31 cellular contexts compared by ENCODE assay signal in the genomic region with DNA sequence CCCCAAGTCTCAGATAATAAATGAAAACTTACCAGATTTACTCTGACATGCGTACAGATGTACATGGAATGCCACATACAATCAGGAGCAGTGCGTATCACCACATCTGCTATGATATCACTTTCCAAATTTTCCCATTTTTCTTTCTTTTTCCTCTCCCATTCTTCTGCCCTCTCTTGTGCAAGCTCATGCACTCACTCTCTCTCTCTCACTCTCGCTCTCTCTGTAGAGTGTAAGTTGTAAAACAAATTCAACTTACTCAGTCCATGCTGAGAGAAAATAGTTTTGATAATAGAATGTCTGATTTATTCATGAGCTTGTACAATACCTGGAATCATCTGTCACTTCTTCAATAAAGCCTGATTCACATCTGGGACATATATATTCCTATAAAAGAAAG.
"Had no signal": no experiment of that assay in that cellular context is flagged by ENCODE, and none has a peak within 500 bp of the region (broad histone marks: within the 10 kb centered on the region; RNA-seq: fewer than 3 reads in every experiment).

No MANE protein-coding gene starts in this region.

- H2AFZ ChIP-seq: parathyroid adenoma had no signal

- H3K27me3 ChIP-seq: neutrophil, ovary, right lobe of liver, sigmoid colon, suprapubic skin, testis, tibial artery, transverse colon, upper lobe of right lung, uterus had no signal

- H3K4me3 ChIP-seq: ovary, psoas muscle, right lobe of liver, sigmoid colon, suprapubic skin, testis, tibial artery, transverse colon, upper lobe of right lung, uterus had no signal

- H3K4me1 Mint-ChIP-seq: nephron, neural crest cell had no signal

- DNase-seq: naive thymus-derived CD4-positive, alpha-beta T cell; natural killer cell; nucleus accumbens; ovary; posterior cingulate gyrus; psoas muscle; right cardiac atrium; right lobe of liver; sigmoid colon; small intestine; stimulated activated CD4-positive, alpha-beta T cell treated with anti-CD3 and anti-CD28 coated beads, Interleukin-15, amount 100 ng/mL, for 24 hours; stimulated activated CD4-positive, alpha-beta T cell treated with anti-CD3 and anti-CD28 coated beads, Interleukin-2, amount 100 ng/mL, for 24 hours; stimulated activated CD4-positive, alpha-beta T cell treated with anti-CD3 and anti-CD28 coated beads, Interleukin-2, amount 100 ng/mL, for 48 hours; stimulated activated CD4-positive, alpha-beta T cell treated with anti-CD3 and anti-CD28 coated beads, Interleukin-4, amount 100 ng/mL, for 24 hours; stimulated activated naive B cell treated with anti-CD40 and anti-IgM and Interleukin-4, amounts not matched to agents 10 μg/mL and 1 μg/mL and 100 μg/mL, for 72 hours; stimulated activated naive CD8-positive, alpha-beta T cell treated with anti-CD3 and anti-CD28 coated beads, Interleukin-15, amount 100 ng/mL, for 72 hours; stimulated activated naive CD8-positive, alpha-beta T cell treated with anti-CD3 and anti-CD28 coated beads, Interleukin-15, Interleukin-2, amounts not matched to agents 100 U/mL and 50 U/mL, for 24 hours; substantia nigra; testis; tibial artery; transverse colon; upper lobe of right lung; uterus had no signal

- H3K27ac Mint-ChIP-seq: natural killer cell; nephron; progenitor cell of endocrine pancreas; stimulated activated effector memory CD8-positive, alpha-beta T cell treated with anti-CD3 and anti-CD28 coated beads, Interleukin-12 subunit alpha, Interleukin-12 subunit beta, amount 100 ng/mL, for 72 hours; stimulated activated naive B cell treated with anti-CD40 and anti-IgM and Interleukin-4, amounts not matched to agents 10 μg/mL and 1 μg/mL and 100 μg/mL, for 72 hours; stimulated activated naive CD8-positive, alpha-beta T cell treated with anti-CD3 and anti-CD28 coated beads, Interleukin-15, amount 100 ng/mL, for 72 hours; type B pancreatic cell had no signal

- H3K36me3 ChIP-seq: neutrophil, ovary, right lobe of liver, transverse colon, uterus had no signal

- H3K4me1 ChIP-seq: parathyroid adenoma, testis, upper lobe of right lung, uterus had no signal

- H3K9me3 ChIP-seq: neutrophil, ovary, psoas muscle, right lobe of liver, sigmoid colon, suprapubic skin, testis, tibial artery, transverse colon, upper lobe of right lung, uterus had no signal

- H3K4me3 Mint-ChIP-seq: naive thymus-derived CD4-positive, alpha-beta T cell; natural killer cell; nephron; neural crest cell; stimulated activated effector memory CD8-positive, alpha-beta T cell treated with anti-CD3 and anti-CD28 coated beads, Interleukin-12 subunit alpha, Interleukin-12 subunit beta, amount 100 ng/mL, for 72 hours; stimulated activated naive B cell treated with anti-CD40 and anti-IgM and Interleukin-4, amounts not matched to agents 10 μg/mL and 1 μg/mL and 100 μg/mL, for 72 hours; stimulated activated naive CD8-positive, alpha-beta T cell treated with anti-CD3 and anti-CD28 coated beads, Interleukin-15, amount 100 ng/mL, for 72 hours; type B pancreatic cell had no signal

- ATAC-seq: naive thymus-derived CD4-positive, alpha-beta T cell; natural killer cell; psoas muscle; right cardiac atrium; right lobe of liver; stimulated activated effector memory CD8-positive, alpha-beta T cell treated with anti-CD3 and anti-CD28 coated beads, Interleukin-12 subunit alpha, Interleukin-12 subunit beta, amount 100 ng/mL, for 72 hours; stimulated activated naive B cell treated with anti-CD40 and anti-IgM and Interleukin-4, amounts not matched to agents 10 μg/mL and 1 μg/mL and 100 μg/mL, for 72 hours; stimulated activated naive CD8-positive, alpha-beta T cell treated with anti-CD3 and anti-CD28 coated beads, Interleukin-15, amount 100 ng/mL, for 72 hours; stimulated activated naive CD8-positive, alpha-beta T cell treated with anti-CD3 and anti-CD28 coated beads, Interleukin-15, Interleukin-2, amounts not matched to agents 100 U/mL and 50 U/mL, for 24 hours; upper lobe of right lung had no signal

- H3K36me3 Mint-ChIP-seq: natural killer cell had no signal

- H3K27ac ChIP-seq: neutrophil, ovary, parathyroid adenoma, psoas muscle, right lobe of liver, sigmoid colon, suprapubic skin, testis, tibial artery, transverse colon, upper lobe of right lung, uterus had no signal

- H3K9ac ChIP-seq: parathyroid adenoma had no signal

- H3K9me3 Mint-ChIP-seq: naive thymus-derived CD4-positive, alpha-beta T cell; natural killer cell; nephron; neural crest cell; stimulated activated effector memory CD8-positive, alpha-beta T cell treated with anti-CD3 and anti-CD28 coated beads, Interleukin-12 subunit alpha, Interleukin-12 subunit beta, amount 100 ng/mL, for 72 hours; stimulated activated naive B cell treated with anti-CD40 and anti-IgM and Interleukin-4, amounts not matched to agents 10 μg/mL and 1 μg/mL and 100 μg/mL, for 72 hours; stimulated activated naive CD8-positive, alpha-beta T cell treated with anti-CD3 and anti-CD28 coated beads, Interleukin-15, amount 100 ng/mL, for 72 hours; type B pancreatic cell had no signal

- H3K27me3 Mint-ChIP-seq: naive thymus-derived CD4-positive, alpha-beta T cell; progenitor cell of endocrine pancreas; stimulated activated naive B cell treated with anti-CD40 and anti-IgM and Interleukin-4, amounts not matched to agents 10 μg/mL and 1 μg/mL and 100 μg/mL, for 72 hours; stimulated activated naive CD8-positive, alpha-beta T cell treated with anti-CD3 and anti-CD28 coated beads, Interleukin-15, amount 100 ng/mL, for 72 hours; type B pancreatic cell had no signal
